8 cellular contexts compared by ENCODE assay signal in genomic region chr13:110869805-110870706, GRCh38. TPM values are rescaled to one million over a fixed set of nuclear protein-coding genes. Genes with fewer than 3 reads are reported as not detected.
DNase-seq lines count a peak whose midpoint lies in the region; ATAC-seq and TF ChIP-seq lines count a peak whose summit lies in the region.

No MANE protein-coding gene starts in this region.

- no peaks in the 10 kb centered on the region for H3K27me3 ChIP-seq in A673 (replicated peaks; ENCODE audit: insufficient read depth, low read depth, low read length, poor library complexity)
- H3K27me3 ChIP-seq in tibial artery, result no peaks in the 10 kb centered on the region

- TF ChIP-seq CTCF in A673 (conservative IDR thresholded peaks at IDR 0.05; ENCODE audit: low read depth, low read length), result 0 out of 2 replicates have a peak, but pooled peaks have one; percentile 8
- TF ChIP-seq CTCF in epithelial cell of esophagus (IDR thresholded peaks at IDR 0.05; ENCODE audit: insufficient read depth, low read depth, low read length, missing control alignments), result peak; percentile 5
- peak; percentile 31 to 39 for TF ChIP-seq CTCF in tibial artery (IDR thresholded peaks at IDR 0.05)

- H3K4me3 ChIP-seq in A673 (ENCODE audit: low read depth, low read length, poor library complexity, severe bottlenecking), result no peak overlapping the region
- H3K4me3 ChIP-seq in epithelial cell of esophagus (ENCODE audit: low read length), result peak overlapping the region; percentile 17
- H3K4me3 ChIP-seq in mesodermal cell (ENCODE audit: extremely low read depth, insufficient read depth, low read length, poor library complexity, severe bottlenecking), result peak overlapping the region; percentile 18
- H3K4me3 ChIP-seq in tibial artery, result peak overlapping the region; percentile 40 to 50

- intact Hi-C loops in A673 (cut with micrococcal nuclease; ENCODE audit: unreplicated experiment) (no loop called here), tibial artery (cut with DNase I; ENCODE audit: low total_unique reads) (loop anchor here (2.0 to 10.0 kb wide), 2 partner anchors 43 to 155 kb away; partner anchors contain the start of gene ING1)

- peak; percentile 88 for ATAC-seq in SK-N-SH treated with all-trans-retinoic acid at 6 μM for 48 hours
- no peak for ATAC-seq in GM21737 (IDR thresholded peaks at IDR 0.05; ENCODE audit: unreplicated experiment)
- ATAC-seq in HG02852 (IDR thresholded peaks at IDR 0.05; ENCODE audit: unreplicated experiment), result no peak

- peak; percentile 17 for DNase-seq in A673 (ENCODE audit: low spot score)
- peak; percentile 96 for DNase-seq in H4 (ENCODE audit: low spot score)
- peak; percentile 100 for DNase-seq in epithelial cell of esophagus (ENCODE audit: low read depth)
- peak; percentile 96 to 98 for DNase-seq in tibial artery

- 52 to 60% methylated on average over 25 to 32 of the region's 34 CpGs for WGBS in mesodermal cell (ENCODE audit: insufficient coverage in 2 of 2), 2 experiments

- POLR2A ChIA-PET in A673 (lab: Charles Lee; ENCODE audit: low non-redundant PET), result no interaction called here

- no TSS peak for BruUV-seq in A673 (replicated peaks; lab: Mats Ljungman, UMichigan)

- H3K4me1 ChIP-seq in A673 (ENCODE audit: insufficient read depth, low read length, poor library complexity, severe bottlenecking), result no peaks in the 10 kb centered on the region
- H3K4me1 ChIP-seq in mesodermal cell (ENCODE audit: control insufficient read depth, insufficient read depth, low read length, poor library complexity, severe bottlenecking), result peaks cover 22% of the 10 kb centered on the region
- peaks cover 0 to 33% (median 23%) of the 10 kb centered on the region in 4 donors for H3K4me1 ChIP-seq in tibial artery

- H3K9me3 ChIP-seq in A673 (ENCODE audit: low read depth, low read length, poor library complexity, severe bottlenecking) (no peaks in the 10 kb centered on the region), mesodermal cell (ENCODE audit: control insufficient read depth, low read length) (peaks cover 3% of the 10 kb centered on the region), tibial artery (no peaks in the 10 kb centered on the region)

- no peak overlapping the region for H3K27ac ChIP-seq in A673 (ENCODE audit: low read depth, low read length, poor library complexity, severe bottlenecking)
- peak overlapping the region; percentile 99 for H3K27ac ChIP-seq in mesodermal cell (ENCODE audit: low read depth, low read length, severe bottlenecking)
- H3K27ac ChIP-seq in tibial artery, result peak overlapping the region; percentile 80 to 87

- no peaks in the 10 kb centered on the region for H3K36me3 ChIP-seq in A673 (ENCODE audit: insufficient read depth, low read length, poor library complexity, severe bottlenecking)
- H3K36me3 ChIP-seq in mesodermal cell (ENCODE audit: control insufficient read depth, insufficient read depth, low read length), result no peaks in the 10 kb centered on the region
- H3K36me3 ChIP-seq in tibial artery, result no peaks in the 10 kb centered on the region

- CTCF ChIA-PET in A673 (lab: Charles Lee), result no interaction called here

TF ChIP-seq in SK-N-SH treated with all-trans-retinoic acid at 6 μM for 48 hours, 23 proteins besides CTCF, POLR2A, EP300 and RAD21:
- TF ChIP-seq TOX (CRISPR knock-in tag; IDR thresholded peaks at IDR 0.05; ENCODE audit: borderline replicate concordance), result 0 out of 2 replicates have a peak, but pooled peaks have one; percentile 22
- peak; percentile 94 for TF ChIP-seq CREB5 (CRISPR knock-in tag; IDR thresholded peaks at IDR 0.05; ENCODE audit: low read depth)
- TF ChIP-seq CSRNP3 (CRISPR knock-in tag; IDR thresholded peaks at IDR 0.05), result no peak

RNA-seq across cellular contexts. Expression of gene ANKRD10, which starts 44.8 kb away (rescaled TPM):
- 91.1 and 96.2 TPM in 2 replicates for total RNA-seq in A673 (2021)
- total RNA-seq in H4 (2014; rRNA removed; shearing (Covaris generic)), result 40.9 and 45.6 TPM in 2 replicates
- polyA plus RNA-seq in mesodermal cell (2013, experiment 1 of 2), result 138 TPM
- polyA plus RNA-seq in mesodermal cell (2013, experiment 2 of 2), result 98.2 TPM

Comparison
In these comparisons a context has a peak if more than half of its experiments do, and no peak if none do; other contexts are left out.
1. DNase-seq: peak in every context shown above with its lines; median percentile 100 in epithelial cell of esophagus; 97 in tibial artery; 96 in H4; 17 in A673.